Comparison of ENCODE assay signal across 14 cellular contexts in genomic region chr4:8761824-8762205, GRCh38.
DNase-seq lines count a peak whose midpoint lies in the region; ATAC-seq and TF ChIP-seq lines count a peak whose summit lies in the region.
"Had no signal": no experiment of that assay in that cellular context is flagged by ENCODE, and none has a peak within 500 bp of the region (broad histone marks: within the 10 kb centered on the region; RNA-seq: fewer than 3 reads in every experiment).

No MANE protein-coding gene starts in this region.

- BruUV-seq in OCI-LY7 (replicated peaks; lab: Mats Ljungman, UMichigan) = no TSS peak

- CTCF ChIA-PET in OCI-LY7 (lab: Charles Lee; ENCODE audit: unreplicated experiment) = no interaction called here

- POLR2A ChIA-PET in OCI-LY7 (lab: Charles Lee) = no interaction called here

- H3K27me3 ChIP-seq in H7 (ENCODE audit: control insufficient read depth, insufficient read depth, low read length) (no peaks in the 10 kb centered on the region), osteoblast (ENCODE audit: insufficient read depth, low read length) (no peaks in the 10 kb centered on the region)

- H3K36me3 ChIP-seq in H7 (replicated peaks; ENCODE audit: control insufficient read depth, insufficient read depth, low read length) (no peaks in the 10 kb centered on the region), osteoblast (ENCODE audit: insufficient read depth, low read length) (no peaks in the 10 kb centered on the region), OCI-LY7 (ENCODE audit: insufficient read depth, low read length) (no peaks in the 10 kb centered on the region)

- TF ChIP-seq CTCF in C4-2B (conservative IDR thresholded peaks at IDR 0.05) (no peak), osteoblast (IDR thresholded peaks at IDR 0.05; ENCODE audit: extremely low read depth, low read depth, low read length) (no peak), OCI-LY7 (conservative IDR thresholded peaks at IDR 0.05; ENCODE audit: low read length) (no peak)

- intact Hi-C loops in left cardiac atrium (cut with DNase I) = no loop called here
- intact Hi-C loops in OCI-LY7 (cut with micrococcal nuclease; ENCODE audit: unreplicated experiment) = no loop called here

- ATAC-seq in left cardiac atrium = no peak
- ATAC-seq: GM23338, K562 had no signal

- no peaks in the 10 kb centered on the region for H3K4me1 ChIP-seq in osteoblast (ENCODE audit: insufficient read depth, low read length)
- H3K4me1 ChIP-seq in OCI-LY7 (ENCODE audit: insufficient read depth, low read length, poor library complexity, severe bottlenecking) = no peaks in the 10 kb centered on the region

- H3K4me3 ChIP-seq in H7 (ENCODE audit: insufficient read depth, low read depth, low read length) (no peak overlapping the region), osteoblast (ENCODE audit: insufficient read depth, low read length) (no peak overlapping the region), OCI-LY7 (ENCODE audit: low read depth, low read length, poor library complexity, severe bottlenecking) (no peak overlapping the region)
- H3K4me3 ChIP-seq: GM23338, K562, PC-9 had no signal

- peak; percentile 49 for DNase-seq in H7
- DNase-seq in left cardiac atrium = peak; percentile 9
- DNase-seq in osteoblast (ENCODE audit: insufficient read length, low spot score, missing footprints) = peak; percentile 21
- no peak for DNase-seq in NCI-H226
- DNase-seq in activated T-cell treated with anti-CD3 and anti-CD28 coated beads, Interleukin-2, amount 50 U/mL, for 48 hours = no peak
- no peak for DNase-seq in OCI-LY7 (ENCODE audit: low spot score)
- DNase-seq: NCI-H1092; NCI-H2227 treated with DMSO at 0.1 percent for 48 hours; NCI-H69; NK-92 treated with Interleukin-12 subunit alpha and Interleukin-12 subunit beta, amount 100 ng/mL, for 24 hours; PC-9 had no signal

- H3K79me2 ChIP-seq in osteoblast (ENCODE audit: insufficient read depth, low read length) (no peaks in the 10 kb centered on the region), OCI-LY7 (ENCODE audit: insufficient read depth, low read depth, low read length) (no peaks in the 10 kb centered on the region)

- no peaks in the 10 kb centered on the region for H3K9me3 ChIP-seq in osteoblast (ENCODE audit: low read depth, low read length)
- H3K9me3 ChIP-seq in OCI-LY7 (ENCODE audit: low read length) = no peaks in the 10 kb centered on the region

- H4K20me1 ChIP-seq in osteoblast (ENCODE audit: insufficient read depth, low read length) (no peaks in the 10 kb centered on the region), OCI-LY7 (ENCODE audit: insufficient read depth, low read length) (no peaks in the 10 kb centered on the region)

- no peak overlapping the region for H2AFZ ChIP-seq in osteoblast (ENCODE audit: low read length)
- H2AFZ ChIP-seq in OCI-LY7 (ENCODE audit: low read length) = no peak overlapping the region
- H2AFZ ChIP-seq: GM23338, PC-9 had no signal

- H3K9me2 ChIP-seq in OCI-LY7 (ENCODE audit: insufficient read depth, low read length) = no peaks in the 10 kb centered on the region

- H3K27ac ChIP-seq in C4-2B (0 out of 2 replicates have a peak overlapping the region, but pooled peaks have one; percentile 4), osteoblast (ENCODE audit: low read depth, low read length) (no peak overlapping the region), OCI-LY7 (ENCODE audit: low read depth, low read length, poor library complexity, severe bottlenecking) (no peak overlapping the region)
- H3K27ac ChIP-seq: PC-9 had no signal

- H3K4me2 ChIP-seq in osteoblast (ENCODE audit: insufficient read depth, low read length) = no peak overlapping the region
- H3K4me2 ChIP-seq in OCI-LY7 (ENCODE audit: low read length) = no peak overlapping the region
- H3K4me2 ChIP-seq: GM23338, PC-9 had no signal

Comparison
In these comparisons a context has a peak if more than half of its experiments do, and no peak if none do; other contexts are left out.
1. DNase-seq: peak in H7 (single experiment), left cardiac atrium (single experiment) and osteoblast (single experiment); none in NCI-H226 (single experiment), activated T-cell treated with anti-CD3 and anti-CD28 coated beads, Interleukin-2, amount 50 U/mL, for 48 hours (0 of 2) and OCI-LY7 (single experiment).